15 cellular contexts compared by ENCODE assay signal in genomic region chr6:24504274-24504641, GRCh38.
"Had no signal": no experiment of that assay in that cellular context is flagged by ENCODE, and none has a peak within 500 bp of the region (broad histone marks: within the 10 kb centered on the region; RNA-seq: fewer than 3 reads in every experiment).

No MANE protein-coding gene starts in this region.

- H3K4me3 Mint-ChIP-seq: nephron progenitor cell; stimulated activated naive CD8-positive, alpha-beta T cell treated with anti-CD3 and anti-CD28 coated beads, Interleukin-15, amount 100 ng/mL, for 72 hours had no signal

- ATAC-seq: psoas muscle; stimulated activated naive CD8-positive, alpha-beta T cell treated with anti-CD3 and anti-CD28 coated beads, Interleukin-15, amount 100 ng/mL, for 72 hours had no signal

- DNase-seq: activated CD4-positive, alpha-beta T cell treated with anti-CD3 and anti-CD28 coated beads, Interleukin-2, amount 50 U/mL, for 1 hour; activated CD4-positive, CD25-positive, alpha-beta regulatory T cell; activated naive CD4-positive, alpha-beta T cell treated with Interleukin-2 at 50 U/mL for 16 hours; activated T-cell treated with anti-CD3 and anti-CD28 coated beads for 4 hours; anterior cingulate cortex; brain microvascular endothelial cell; cerebellar nuclear complex; dermis blood vessel endothelial cell; erythroblast; nephron progenitor cell; psoas muscle; sigmoid colon; spleen; stimulated activated naive CD8-positive, alpha-beta T cell treated with anti-CD3 and anti-CD28 coated beads, Interleukin-15, amount 100 ng/mL, for 72 hours had no signal

- H3K4me3 ChIP-seq: psoas muscle, sigmoid colon, spleen, upper lobe of left lung had no signal

- H3K4me1 Mint-ChIP-seq: nephron progenitor cell; stimulated activated naive CD8-positive, alpha-beta T cell treated with anti-CD3 and anti-CD28 coated beads, Interleukin-15, amount 100 ng/mL, for 72 hours had no signal

- H3K27me3 Mint-ChIP-seq: stimulated activated naive CD8-positive, alpha-beta T cell treated with anti-CD3 and anti-CD28 coated beads, Interleukin-15, amount 100 ng/mL, for 72 hours had no signal

- H3K4me1 ChIP-seq: psoas muscle, sigmoid colon, spleen had no signal

- H3K36me3 ChIP-seq: brain microvascular endothelial cell, upper lobe of left lung had no signal

- H3K27me3 ChIP-seq: brain microvascular endothelial cell, sigmoid colon, spleen, upper lobe of left lung had no signal

- H3K27ac ChIP-seq: brain microvascular endothelial cell, psoas muscle, sigmoid colon, spleen had no signal

- H3K27ac Mint-ChIP-seq: nephron progenitor cell; stimulated activated naive CD8-positive, alpha-beta T cell treated with anti-CD3 and anti-CD28 coated beads, Interleukin-15, amount 100 ng/mL, for 72 hours had no signal

- H3K9me3 ChIP-seq: psoas muscle, sigmoid colon, upper lobe of left lung had no signal
